1 cellular context compared by ENCODE assay signal in the genomic region with DNA sequence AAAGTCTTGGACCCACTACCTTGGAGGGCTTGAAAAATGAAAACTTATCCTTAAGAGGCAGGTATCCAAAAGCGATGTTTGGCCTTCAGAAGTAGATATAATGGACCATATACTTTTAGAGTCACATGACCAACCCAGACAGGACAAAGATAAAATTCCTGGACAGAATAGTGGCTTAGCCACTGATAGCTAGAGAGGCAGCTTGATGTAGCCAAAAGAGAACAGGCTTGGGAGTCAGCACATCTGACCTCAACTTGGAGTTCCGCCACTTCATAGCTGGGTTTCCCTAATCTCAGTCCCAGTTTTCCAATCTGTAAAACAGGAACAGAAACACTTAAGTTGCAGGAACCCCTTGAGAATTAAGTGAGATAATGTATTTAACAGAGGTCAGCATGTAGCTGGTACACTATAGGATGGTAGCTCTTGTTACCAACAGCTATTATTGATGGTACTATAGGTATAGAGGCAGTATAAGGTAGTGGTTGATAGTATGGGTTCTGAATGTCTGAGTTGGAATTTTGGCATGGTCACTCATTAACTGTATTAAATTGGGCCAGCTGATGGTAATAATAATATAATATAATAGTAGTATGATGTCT.
TF ChIP-seq lines count a peak whose summit lies in the region.

No MANE protein-coding gene starts in this region.

TF ChIP-seq in IMR-90, 13 proteins besides CTCF, POLR2A, EP300 and RAD21 (continued from another document):
- TF ChIP-seq, protein P1, sequence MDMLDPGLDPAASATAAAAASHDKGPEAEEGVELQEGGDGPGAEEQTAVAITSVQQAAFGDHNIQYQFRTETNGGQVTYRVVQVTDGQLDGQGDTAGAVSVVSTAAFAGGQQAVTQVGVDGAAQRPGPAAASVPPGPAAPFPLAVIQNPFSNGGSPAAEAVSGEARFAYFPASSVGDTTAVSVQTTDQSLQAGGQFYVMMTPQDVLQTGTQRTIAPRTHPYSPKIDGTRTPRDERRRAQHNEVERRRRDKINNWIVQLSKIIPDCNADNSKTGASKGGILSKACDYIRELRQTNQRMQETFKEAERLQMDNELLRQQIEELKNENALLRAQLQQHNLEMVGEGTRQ (IDR thresholded peaks at IDR 0.05; ENCODE audit: low read depth, low read length) = no peak
- TF ChIP-seq MAFK (IDR thresholded peaks at IDR 0.05; ENCODE audit: low read depth, low read length) = no peak
- TF ChIP-seq, protein P2, sequence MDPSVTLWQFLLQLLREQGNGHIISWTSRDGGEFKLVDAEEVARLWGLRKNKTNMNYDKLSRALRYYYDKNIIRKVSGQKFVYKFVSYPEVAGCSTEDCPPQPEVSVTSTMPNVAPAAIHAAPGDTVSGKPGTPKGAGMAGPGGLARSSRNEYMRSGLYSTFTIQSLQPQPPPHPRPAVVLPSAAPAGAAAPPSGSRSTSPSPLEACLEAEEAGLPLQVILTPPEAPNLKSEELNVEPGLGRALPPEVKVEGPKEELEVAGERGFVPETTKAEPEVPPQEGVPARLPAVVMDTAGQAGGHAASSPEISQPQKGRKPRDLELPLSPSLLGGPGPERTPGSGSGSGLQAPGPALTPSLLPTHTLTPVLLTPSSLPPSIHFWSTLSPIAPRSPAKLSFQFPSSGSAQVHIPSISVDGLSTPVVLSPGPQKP (IDR thresholded peaks at IDR 0.05; ENCODE audit: borderline replicate concordance, low read depth, low read length) = no peak
- no peak for TF ChIP-seq BHLHE40 (IDR thresholded peaks at IDR 0.05; ENCODE audit: low read depth, low read length)
